In the genomic region with DNA sequence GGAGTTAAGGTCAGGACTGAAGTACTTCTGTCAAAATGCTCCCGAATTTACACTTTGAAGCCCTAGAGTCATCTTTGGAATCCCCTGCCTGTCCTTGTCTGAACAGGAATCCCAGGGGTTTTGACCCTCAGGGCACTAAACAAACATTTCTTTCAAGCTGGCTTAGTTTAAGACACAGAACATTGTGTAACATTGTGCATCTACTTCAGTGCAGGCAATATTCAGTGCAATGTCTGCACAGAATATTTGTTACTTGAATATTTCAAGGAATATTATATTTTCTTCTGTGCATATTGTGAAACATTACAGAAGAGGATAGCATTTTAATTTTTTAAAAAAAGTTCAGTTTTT, we compare ENCODE assay signal across 1 cellular context.
TF ChIP-seq lines count a peak whose summit lies in the region.

No MANE protein-coding gene starts in this region.

TF ChIP-seq in endothelial cell of umbilical vein, 7 proteins besides CTCF, POLR2A, EP300 and RAD21 (continued from another document):
- TF ChIP-seq GATA2 (IDR thresholded peaks at IDR 0.05; ENCODE audit: insufficient read depth, insufficient read length, low read depth, low read length) (no peak), POLR2AphosphoS5 (IDR thresholded peaks at IDR 0.05; ENCODE audit: insufficient read depth, low read depth, low read length) (no peak), JUN (IDR thresholded peaks at IDR 0.05; ENCODE audit: borderline replicate concordance, insufficient read depth, insufficient read length, low read depth) (no peak), EZH2 (IDR thresholded peaks at IDR 0.05; ENCODE audit: borderline replicate concordance, low read depth, low read length, severe bottlenecking) (no peak), FOS (IDR thresholded peaks at IDR 0.05; ENCODE audit: borderline replicate concordance, insufficient read depth, low read length) (no peak)
